Comparison of ENCODE assay signal across 18 cellular contexts in genomic region chr4:24103434-24104168, GRCh38.
A peak's percentile ranks its signal among the peaks of the same experiment; 100 is the strongest.
DNase-seq lines count a peak whose midpoint lies in the region; ATAC-seq and TF ChIP-seq lines count a peak whose summit lies in the region.
"Had no signal": no experiment of that assay in that cellular context is flagged by ENCODE, and none has a peak within 500 bp of the region (broad histone marks: within the 10 kb centered on the region; RNA-seq: fewer than 3 reads in every experiment).

No MANE protein-coding gene starts in this region.

- POLR2A ChIA-PET in SK-N-SH (lab: Yijun Ruan, JAX), result no interaction called here

- peak overlapping the region in 1 of 2 experiments; percentile 90; a peak in 2 of 4 replicates for H3K27ac ChIP-seq in SK-N-SH (ENCODE audit: low read depth in 2 of 2, low read length in 1 of 2)
- peak overlapping the region in 3 of 4 donors; percentile 22 to 46 (median 29) for H3K27ac ChIP-seq in esophagus squamous epithelium
- H3K27ac ChIP-seq in subcutaneous abdominal adipose tissue (ENCODE audit: low read depth, low read length), result peak overlapping the region; percentile 21
- H3K27ac ChIP-seq in MM.1S (ENCODE audit: low read length), result no peak overlapping the region

- CTCF ChIA-PET in SK-N-SH (lab: Yijun Ruan, JAX), result no interaction called here

- H2AFZ ChIP-seq in SK-N-SH (ENCODE audit: low read depth) (peak overlapping the region; percentile 65), MM.1S (ENCODE audit: low read length) (no peak overlapping the region)

- H3K4me3 ChIP-seq in SK-N-SH (ENCODE audit: low read depth in 2 of 2, low read length in 1 of 2) (no peak overlapping the region; a peak in 1 of 4 replicates), esophagus squamous epithelium (no peak overlapping the region), subcutaneous abdominal adipose tissue (ENCODE audit: low read depth in 1 of 5, low read length in 5 of 5) (no peak overlapping the region), MM.1S (ENCODE audit: low read length) (no peak overlapping the region)
- H3K4me3 ChIP-seq: K562 had no signal

- 0 out of 2 replicates have a peak overlapping the region, but pooled peaks have one; percentile 26 for H3K9ac ChIP-seq in SK-N-SH
- H3K9ac ChIP-seq in subcutaneous abdominal adipose tissue (ENCODE audit: low read length in 5 of 5), result no peak overlapping the region
- H3K9ac ChIP-seq in MM.1S (ENCODE audit: low read length), result no peak overlapping the region

- TF ChIP-seq CTCF in SK-N-SH (IDR thresholded peaks at IDR 0.05) (no peak), esophagus squamous epithelium (IDR thresholded peaks at IDR 0.05) (no peak), MM.1S (IDR thresholded peaks at IDR 0.05; ENCODE audit: low read length) (no peak)

- DNase-seq in SK-N-SH (no peak), esophagus squamous epithelium (lab: John Stamatoyannopoulos, UW) (no peak), left kidney (ENCODE audit: low read depth, low spot score) (peak; percentile 74), MM.1S (no peak), NCI-H526 (lab: John Stamatoyannopoulos, UW) (no peak), amniotic stem cell (lab: John Stamatoyannopoulos, UW) (no peak)
- DNase-seq: 8988T; activated effector memory CD4-positive, alpha-beta T cell treated with Interleukin-2 at 50 U/mL for 16 hours; CD4-positive, CD25-positive, alpha-beta regulatory T cell; DND-41; effector memory CD4-positive, alpha-beta T cell; H7; NCI-H1417; NCI-H345; substantia nigra had no signal

- H3K4me1 ChIP-seq in SK-N-SH (ENCODE audit: control insufficient read depth in 1 of 2, insufficient read depth in 2 of 2, low read depth in 1 of 2, low read length in 1 of 2), result 0 out of 4 replicates have a peak, but pooled peaks cover 0 to 20% of the 10 kb centered on the region in 2 experiments
- peaks cover 0 to 13% (median 5%) of the 10 kb centered on the region in 3 donors for H3K4me1 ChIP-seq in esophagus squamous epithelium
- peaks cover 0 to 26% (median 10%) of the 10 kb centered on the region in 5 donors for H3K4me1 ChIP-seq in subcutaneous abdominal adipose tissue (ENCODE audit: control insufficient read depth in 5 of 5, insufficient read depth in 5 of 5, low read length in 5 of 5)
- H3K4me1 ChIP-seq in MM.1S (ENCODE audit: low read length), result no peaks in the 10 kb centered on the region

- 56% methylated on average over 16 of the region's 16 CpGs for WGBS in SK-N-SH (ENCODE audit: low lambda C conversion rate)
- WGBS in esophagus squamous epithelium, 2 donors, result 47 to 63% methylated on average over 16 of the region's 16 CpGs

- no peaks in the 10 kb centered on the region for H3K36me3 ChIP-seq in SK-N-SH (replicated peaks in 1 of 2; ENCODE audit: control insufficient read depth in 1 of 2, insufficient read depth in 2 of 2, low read length in 1 of 2)
- no peaks in the 10 kb centered on the region for H3K36me3 ChIP-seq in esophagus squamous epithelium
- H3K36me3 ChIP-seq in subcutaneous abdominal adipose tissue (ENCODE audit: control insufficient read depth in 5 of 5, insufficient read depth in 5 of 5, low read length in 5 of 5), result no peaks in the 10 kb centered on the region
- no peaks in the 10 kb centered on the region for H3K36me3 ChIP-seq in MM.1S (replicated peaks; ENCODE audit: insufficient read depth, low read length)

- H4K20me1 ChIP-seq in SK-N-SH (ENCODE audit: insufficient read depth) (no peaks in the 10 kb centered on the region), MM.1S (ENCODE audit: insufficient read depth, low read length) (no peaks in the 10 kb centered on the region)

- H3K79me2 ChIP-seq in SK-N-SH (ENCODE audit: insufficient read depth) (no peaks in the 10 kb centered on the region), MM.1S (ENCODE audit: low read length) (no peaks in the 10 kb centered on the region)

- no peaks in the 10 kb centered on the region for H3K9me3 ChIP-seq in SK-N-SH
- H3K9me3 ChIP-seq in esophagus squamous epithelium, result no peaks in the 10 kb centered on the region
- H3K9me3 ChIP-seq in subcutaneous abdominal adipose tissue (ENCODE audit: control insufficient read depth in 5 of 5, low read length in 5 of 5), result no peaks in the 10 kb centered on the region
- H3K9me3 ChIP-seq in MM.1S (replicated peaks; ENCODE audit: insufficient read depth, low read length), result no peaks in the 10 kb centered on the region

- no peak for TF ChIP-seq EP300 in SK-N-SH (IDR thresholded peaks at IDR 0.05; ENCODE audit: borderline replicate concordance in 1 of 2, low read depth in 1 of 2, low read length in 1 of 2)

- TF ChIP-seq RAD21 in SK-N-SH (IDR thresholded peaks at IDR 0.05; ENCODE audit: low read length), result no peak

- no peaks in the 10 kb centered on the region; the same call in 1 of the 2 replicates for H3K27me3 ChIP-seq in SK-N-SH (ENCODE audit: insufficient read depth)
- H3K27me3 ChIP-seq in esophagus squamous epithelium, result no peaks in the 10 kb centered on the region
- H3K27me3 ChIP-seq in subcutaneous abdominal adipose tissue (ENCODE audit: control insufficient read depth in 5 of 5, insufficient read depth in 4 of 5, low read length in 5 of 5), result no peaks in the 10 kb centered on the region
- no peaks in the 10 kb centered on the region for H3K27me3 ChIP-seq in MM.1S (replicated peaks; ENCODE audit: insufficient read depth, low read length)

- H3F3A ChIP-seq in SK-N-SH (replicated peaks; ENCODE audit: insufficient read depth) (peaks cover 22% of the 10 kb centered on the region), MM.1S (ENCODE audit: insufficient read depth, low read length) (no peaks in the 10 kb centered on the region)

- no peaks in the 10 kb centered on the region for H3K9me2 ChIP-seq in SK-N-SH
- H3K9me2 ChIP-seq in MM.1S (replicated peaks; ENCODE audit: insufficient read depth, low read length), result no peaks in the 10 kb centered on the region

- ATAC-seq in SK-N-SH treated with all-trans-retinoic acid at 6 μM for 48 hours, result no peak
- ATAC-seq: K562 had no signal

- intact Hi-C loops in esophagus squamous epithelium (cut with DNase I), result no loop called here

- peak overlapping the region; percentile 64 for H3K4me2 ChIP-seq in SK-N-SH
- no peak overlapping the region for H3K4me2 ChIP-seq in MM.1S (ENCODE audit: low read depth, low read length)

- no peak for TF ChIP-seq POLR2A in esophagus squamous epithelium (IDR thresholded peaks at IDR 0.05)

TF ChIP-seq in SK-N-SH, 30 proteins besides CTCF, POLR2A, EP300 and RAD21 (continues in another document):
- TF ChIP-seq USF1 (IDR thresholded peaks at IDR 0.05; ENCODE audit: borderline replicate concordance, low read depth), result no peak
- TF ChIP-seq SIN3A (IDR thresholded peaks at IDR 0.05; ENCODE audit: borderline replicate concordance, low read depth, low read length), result no peak
- no peak for TF ChIP-seq TEAD4 (IDR thresholded peaks at IDR 0.05; ENCODE audit: borderline replicate concordance, insufficient read depth)
- TF ChIP-seq MEF2A (IDR thresholded peaks at IDR 0.05; ENCODE audit: borderline replicate concordance, low read depth), result no peak
- no peak for TF ChIP-seq CHD2 (IDR thresholded peaks at IDR 0.05; ENCODE audit: low read length, partially characterized antibody)
- no peak for TF ChIP-seq PBX3 (IDR thresholded peaks at IDR 0.05)

TF ChIP-seq in SK-N-SH treated with all-trans-retinoic acid at 6 μM for 48 hours, 23 proteins besides CTCF, POLR2A, EP300 and RAD21:
- TF ChIP-seq CREB5 (CRISPR knock-in tag; IDR thresholded peaks at IDR 0.05; ENCODE audit: low read depth) (no peak), ZC3H10 (CRISPR knock-in tag; IDR thresholded peaks at IDR 0.05) (no peak), TCF4 (CRISPR knock-in tag; IDR thresholded peaks at IDR 0.05; ENCODE audit: borderline replicate concordance) (no peak), PPARA (CRISPR knock-in tag; IDR thresholded peaks at IDR 0.05; ENCODE audit: borderline replicate concordance) (no peak), TOX (CRISPR knock-in tag; IDR thresholded peaks at IDR 0.05; ENCODE audit: borderline replicate concordance) (no peak), RARB (CRISPR knock-in tag; IDR thresholded peaks at IDR 0.05) (no peak), TSHZ2 (CRISPR knock-in tag; IDR thresholded peaks at IDR 0.05) (no peak)
TF ChIP-seq in SK-N-SH treated with all-trans-retinoic acid at 6 μM for 48 hours: peak in this region for 0.
